18 cellular contexts compared by ENCODE assay signal in genomic region chr20:31707258-31707615, GRCh38. TPM values are rescaled to one million over a fixed set of nuclear protein-coding genes. Genes with fewer than 3 reads are reported as not detected.
DNase-seq lines count a peak whose midpoint lies in the region; ATAC-seq and TF ChIP-seq lines count a peak whose summit lies in the region.
"Had no signal": no experiment of that assay in that cellular context is flagged by ENCODE, and none has a peak within 500 bp of the region (broad histone marks: within the 10 kb centered on the region; RNA-seq: fewer than 3 reads in every experiment).

No MANE protein-coding gene starts in this region.

- no peak overlapping the region for H3K9ac ChIP-seq in KMS-11

- intact Hi-C loops in CD8-positive, alpha-beta T cell (cut with DNase I, micrococcal nuclease), result no loop called here
- intact Hi-C loops in dendritic cell treated with granulocyte-macrophage colony-stimulating factor and Interleukin-4, amounts not matched to agents 40 ng/mL and 50 ng/mL, for 4 days (cut with micrococcal nuclease), result no loop called here
- intact Hi-C loops in spleen (cut with DNase I; ENCODE audit: low total_unique reads), result no loop called here

- DNase-seq in CD8-positive, alpha-beta T cell, result no peak
- DNase-seq in spleen (peak; percentile 18), foreskin keratinocyte (no peak)
- DNase-seq in activated CD8-positive, alpha-beta memory T cell treated with anti-CD3 and anti-CD28 coated beads for 24 hours, result no peak
- DNase-seq: activated CD4-positive, alpha-beta T cell treated with anti-CD3 and anti-CD28 coated beads, Interleukin-2, amount 10 ng/mL, durations not matched to agents 7 days and 5 days; activated effector memory CD4-positive, alpha-beta T cell treated with anti-CD3 and anti-CD28 coated beads, Interleukin-2, amount 50 U/mL, for 16 hours; heart right ventricle; Kasumi-1; NCI-H1436; NCI-H345; ovary; stimulated activated naive CD4-positive, alpha-beta T cell had no signal

- H3K4me3 Mint-ChIP-seq in CD8-positive, alpha-beta T cell, result no peak overlapping the region
- H3K4me3 Mint-ChIP-seq in dendritic cell treated with granulocyte-macrophage colony-stimulating factor and Interleukin-4, amounts not matched to agents 40 ng/mL and 50 ng/mL, for 4 days, result no peak overlapping the region
- H3K4me3 Mint-ChIP-seq: activated CD4-positive, alpha-beta T cell treated with anti-CD3 and anti-CD28 coated beads, Interleukin-2, amount 10 ng/mL, durations not matched to agents 7 days and 5 days; B cell had no signal

- H3K36me3 ChIP-seq in CD8-positive, alpha-beta T cell (ENCODE audit: insufficient read depth, low read length), result peaks cover 16% of the 10 kb centered on the region
- H3K36me3 ChIP-seq in KMS-11 (ENCODE audit: insufficient read depth) (peaks cover 3% of the 10 kb centered on the region; the same call in 1 of the 2 replicates), spleen (peaks cover 0 to 100% (median 23%) of the 10 kb centered on the region in 6 donors)
- H3K36me3 ChIP-seq: ovary had no signal

- 78 to 100% (median 98%) methylated on average over 5 of the region's 5 CpGs for WGBS in spleen, 5 donors

- H3K4me1 ChIP-seq in CD8-positive, alpha-beta T cell (ENCODE audit: insufficient read depth, low read length), result peaks cover 13% of the 10 kb centered on the region
- H3K4me1 ChIP-seq in KMS-11 (ENCODE audit: low read depth, poor library complexity, severe bottlenecking) (peaks cover 100% of the 10 kb centered on the region), spleen (peaks cover 18 to 90% (median 64%) of the 10 kb centered on the region in 6 donors), foreskin keratinocyte (peaks cover 45% of the 10 kb centered on the region)

- no peak for ATAC-seq in CD8-positive, alpha-beta T cell
- ATAC-seq in foreskin keratinocyte (no peak), HG03196 (IDR thresholded peaks at IDR 0.05; ENCODE audit: unreplicated experiment) (no peak)
- ATAC-seq: esophagus mucosa, heart right ventricle had no signal

- peaks cover 68% of the 10 kb centered on the region for H3K79me2 ChIP-seq in KMS-11 (ENCODE audit: insufficient read depth, low read depth)

- no peak for TF ChIP-seq POLR2A in spleen (IDR thresholded peaks at IDR 0.05)

- no peak overlapping the region for H2AFZ ChIP-seq in KMS-11 (ENCODE audit: low read depth)

- no peak overlapping the region for H3K27ac ChIP-seq in CD8-positive, alpha-beta T cell (ENCODE audit: low read depth, low read length)
- H3K27ac ChIP-seq in KMS-11, result peak overlapping the region; percentile 86
- H3K27ac ChIP-seq in spleen, result peak overlapping the region in 4 of 8 donors; percentile 31 to 62 (median 50)
- H3K27ac ChIP-seq in foreskin keratinocyte, result no peak overlapping the region
- H3K27ac ChIP-seq: ovary had no signal

- peaks cover 61% of the 10 kb centered on the region for H3K4me1 Mint-ChIP-seq in CD8-positive, alpha-beta T cell (ENCODE audit: low read depth)
- H3K4me1 Mint-ChIP-seq in dendritic cell treated with granulocyte-macrophage colony-stimulating factor and Interleukin-4, amounts not matched to agents 40 ng/mL and 50 ng/mL, for 4 days (ENCODE audit: low read depth), result peaks cover 59% of the 10 kb centered on the region

- H4K20me1 ChIP-seq in KMS-11 (ENCODE audit: insufficient read depth), result no peaks in the 10 kb centered on the region

- H3K27me3 Mint-ChIP-seq in CD8-positive, alpha-beta T cell (ENCODE audit: low read depth), result no peaks in the 10 kb centered on the region
- H3K27me3 Mint-ChIP-seq in dendritic cell treated with granulocyte-macrophage colony-stimulating factor and Interleukin-4, amounts not matched to agents 40 ng/mL and 50 ng/mL, for 4 days, result no peaks in the 10 kb centered on the region
- H3K27me3 Mint-ChIP-seq: activated CD4-positive, alpha-beta T cell treated with anti-CD3 and anti-CD28 coated beads, Interleukin-2, amount 10 ng/mL, durations not matched to agents 7 days and 5 days; B cell had no signal

- peaks cover 51% of the 10 kb centered on the region for H3K36me3 Mint-ChIP-seq in CD8-positive, alpha-beta T cell
- peaks cover 75% of the 10 kb centered on the region for H3K36me3 Mint-ChIP-seq in dendritic cell treated with granulocyte-macrophage colony-stimulating factor and Interleukin-4, amounts not matched to agents 40 ng/mL and 50 ng/mL, for 4 days (ENCODE audit: low read depth)

- no peak overlapping the region for H3K4me3 ChIP-seq in CD8-positive, alpha-beta T cell (ENCODE audit: low read depth, low read length)
- H3K4me3 ChIP-seq in KMS-11 (IDR thresholded peaks at IDR 0.05; ENCODE audit: insufficient read depth, low read depth, low read length) (no peak overlapping the region), spleen (no peak overlapping the region)
- H3K4me3 ChIP-seq: heart right ventricle, ovary, smooth muscle cell had no signal

- CTCF ChIA-PET in CD8-positive, alpha-beta T cell (lab: Charles Lee), result interaction anchor here (0.5 to 1.1 kb wide), 2 partner anchors 14 to 16 kb away, joined by 3 read pairs; no protein-coding TSS in a partner anchor

- H3K27ac Mint-ChIP-seq in CD8-positive, alpha-beta T cell, result peak overlapping the region; percentile 2
- H3K27ac Mint-ChIP-seq in dendritic cell treated with granulocyte-macrophage colony-stimulating factor and Interleukin-4, amounts not matched to agents 40 ng/mL and 50 ng/mL, for 4 days, result peak overlapping the region; percentile 61
- H3K27ac Mint-ChIP-seq: activated CD4-positive, alpha-beta T cell treated with anti-CD3 and anti-CD28 coated beads, Interleukin-2, amount 10 ng/mL, durations not matched to agents 7 days and 5 days; B cell had no signal

- TF ChIP-seq CTCF in CD8-positive, alpha-beta T cell (IDR thresholded peaks at IDR 0.05), result no peak
- TF ChIP-seq CTCF in KMS-11 (conservative IDR thresholded peaks at IDR 0.05; ENCODE audit: low read depth, low read length), result no peak
- no peak for TF ChIP-seq CTCF in spleen (IDR thresholded peaks at IDR 0.05 in 8 of 11, conservative IDR thresholded peaks at IDR 0.05 in 3 of 11)
- no peak for TF ChIP-seq CTCF in foreskin keratinocyte (conservative IDR thresholded peaks at IDR 0.05)

- H3K9me3 ChIP-seq in CD8-positive, alpha-beta T cell (ENCODE audit: low read length), result no peaks in the 10 kb centered on the region
- H3K9me3 ChIP-seq in spleen, result no peaks in the 10 kb centered on the region
- H3K9me3 ChIP-seq: heart right ventricle, ovary had no signal

- POLR2A ChIA-PET in CD8-positive, alpha-beta T cell (lab: Charles Lee), result no interaction called here

- H3K4me2 ChIP-seq in KMS-11, result peak overlapping the region; percentile 89
- H3K4me2 ChIP-seq: smooth muscle cell had no signal

- H3K27me3 ChIP-seq in CD8-positive, alpha-beta T cell (ENCODE audit: insufficient read depth, low read length), result no peaks in the 10 kb centered on the region
- no peaks in the 10 kb centered on the region for H3K27me3 ChIP-seq in KMS-11 (ENCODE audit: insufficient read depth, low read depth)
- no peaks in the 10 kb centered on the region for H3K27me3 ChIP-seq in spleen (replicated peaks in 1 of 7)
- no peaks in the 10 kb centered on the region for H3K27me3 ChIP-seq in foreskin keratinocyte
- H3K27me3 ChIP-seq: heart right ventricle, ovary had no signal

- H3K9me3 Mint-ChIP-seq in CD8-positive, alpha-beta T cell, result no peaks in the 10 kb centered on the region
- no peaks in the 10 kb centered on the region for H3K9me3 Mint-ChIP-seq in dendritic cell treated with granulocyte-macrophage colony-stimulating factor and Interleukin-4, amounts not matched to agents 40 ng/mL and 50 ng/mL, for 4 days
- H3K9me3 Mint-ChIP-seq: activated CD4-positive, alpha-beta T cell treated with anti-CD3 and anti-CD28 coated beads, Interleukin-2, amount 10 ng/mL, durations not matched to agents 7 days and 5 days had no signal

RNA-seq across cellular contexts. Expression of gene BCL2L1, which starts 15.4 kb away (rescaled TPM):
- total RNA-seq in CD8-positive, alpha-beta T cell, result 1 to 10 TPM; 9.5 to 9.7 TPM
- 100 to 1,000 TPM in 4 of 7 donors, 10 to 100 TPM in 3; 70.2 to 167 (median 107) TPM for total RNA-seq in spleen
- polyA plus RNA-seq in spleen, result 10 to 100 TPM; 18.7 to 55.5 (median 22.7) TPM
- 114 and 136 TPM in 2 replicates for total RNA-seq in foreskin keratinocyte
- 106 and 115 TPM in 2 replicates for polyA plus RNA-seq in foreskin keratinocyte

RNA-seq across cellular contexts. Expression of gene TPX2, which starts 31.9 kb away (rescaled TPM):
- under 1 TPM; 0.62 to 0.75 TPM for total RNA-seq in CD8-positive, alpha-beta T cell
- total RNA-seq in spleen, result 10 to 100 TPM in 3 of 7 donors, 1 to 10 TPM in 4; 2.6 to 16.2 (median 8.8) TPM
- polyA plus RNA-seq in spleen, result 1 to 10 TPM; 1.4 to 9.3 (median 3.1) TPM
- 106 and 126 TPM in 2 replicates for total RNA-seq in foreskin keratinocyte
- polyA plus RNA-seq in foreskin keratinocyte, result 47.2 and 65.4 TPM in 2 replicates

Comparison
In these comparisons a context has a peak if more than half of its experiments do, and no peak if none do; other contexts are left out.
1. RNA of gene BCL2L1, which starts 15.4 kb away (total RNA-seq): 114 to 136 TPM in foreskin keratinocyte and 70.2 to 167 TPM in spleen; 9.5 to 9.7 TPM in CD8-positive, alpha-beta T cell; every median in the first group is over 4 times any median in the second.